ENCODE assay signal across 18 cellular contexts in genomic region chr12:120699553-120699952, GRCh38. TPM values are rescaled to one million over a fixed set of nuclear protein-coding genes. Genes with fewer than 3 reads are reported as not detected.
A peak's percentile ranks its signal among the peaks of the same experiment; 100 is the strongest.
DNase-seq lines count a peak whose midpoint lies in the region; TF ChIP-seq lines count a peak whose summit lies in the region.
"Had no signal": no experiment of that assay in that cellular context is flagged by ENCODE, and none has a peak within 500 bp of the region (broad histone marks: within the 10 kb centered on the region; RNA-seq: fewer than 3 reads in every experiment).

No MANE protein-coding gene starts in this region.

- 96 to 97% methylated on average over 7 of the region's 7 CpGs for WGBS in thyroid gland, 2 donors

- H3K4me2 ChIP-seq in neural progenitor cell: no peak overlapping the region

- H2AFZ ChIP-seq in neural progenitor cell (replicated peaks): no peak overlapping the region

- no peak overlapping the region for H3K27ac Mint-ChIP-seq in neural progenitor cell
- H3K27ac Mint-ChIP-seq: B cell; CD4-positive, alpha-beta T cell had no signal

- H3K79me2 ChIP-seq in neural progenitor cell (ENCODE audit: low read depth): no peaks in the 10 kb centered on the region

- no peak for TF ChIP-seq CTCF in right atrium auricular region (IDR thresholded peaks at IDR 0.05)
- no peak for TF ChIP-seq CTCF in VCaP (conservative IDR thresholded peaks at IDR 0.05)
- TF ChIP-seq CTCF in neutrophil (IDR thresholded peaks at IDR 0.05): no peak
- TF ChIP-seq CTCF in thyroid gland (IDR thresholded peaks at IDR 0.05): no peak
- no peak for TF ChIP-seq CTCF in neural progenitor cell (IDR thresholded peaks at IDR 0.05)

- H3K9me3 Mint-ChIP-seq in neural progenitor cell: no peaks in the 10 kb centered on the region
- H3K9me3 Mint-ChIP-seq: CD4-positive, alpha-beta T cell; IgD-negative memory B cell had no signal

- H3K9ac ChIP-seq in neural progenitor cell: no peak overlapping the region

- intact Hi-C loops in cardiac septum (cut with DNase I) (no loop called here), thyroid gland (cut with DNase I) (no loop called here)

- no peak overlapping the region for H3K4me3 ChIP-seq in right atrium auricular region
- peak overlapping the region in 1 of 2 experiments; percentile 37 for H3K4me3 ChIP-seq in neutrophil (ENCODE audit: low read depth in 1 of 2, low read length in 1 of 2)
- no peak overlapping the region for H3K4me3 ChIP-seq in thyroid gland (replicated peaks in 1 of 3)
- no peak overlapping the region for H3K4me3 ChIP-seq in neural progenitor cell

- peaks cover 26% of the 10 kb centered on the region for H4K20me1 ChIP-seq in neural progenitor cell (ENCODE audit: low read depth)

- H3K9me3 ChIP-seq in right atrium auricular region (no peaks in the 10 kb centered on the region), neutrophil (no peaks in the 10 kb centered on the region), thyroid gland (no peaks in the 10 kb centered on the region), neural progenitor cell (ENCODE audit: low read depth) (no peaks in the 10 kb centered on the region)
- H3K9me3 ChIP-seq: Caco-2 had no signal

- peaks cover 0 to 77% of the 10 kb centered on the region in 2 donors for H3K4me1 ChIP-seq in right atrium auricular region
- H3K4me1 ChIP-seq in neutrophil (ENCODE audit: control insufficient read depth in 1 of 2, insufficient read depth in 1 of 2, low read depth in 1 of 2, low read length in 1 of 2): peaks cover 32 to 40% of the 10 kb centered on the region in 2 experiments
- peaks cover 29 to 62% of the 10 kb centered on the region in 2 donors for H3K4me1 ChIP-seq in thyroid gland
- peaks cover under 1% of the 10 kb centered on the region for H3K4me1 ChIP-seq in neural progenitor cell

- DNase-seq in right atrium auricular region (ENCODE audit: low spot score): no peak
- no peak for DNase-seq in cardiac septum (ENCODE audit: low spot score)
- DNase-seq in thyroid gland: no peak
- no peak for DNase-seq in ureter (ENCODE audit: low spot score)
- DNase-seq in neural progenitor cell (ENCODE audit: low spot score): no peak
- DNase-seq in stimulated activated CD4-positive, alpha-beta T cell treated with anti-CD3 and anti-CD28 coated beads, Interleukin-15, amount 100 ng/mL, for 24 hours: no peak
- DNase-seq: Caco-2; CD4-positive, alpha-beta T cell; DMS 273 treated with DMSO at 0.1 percent for 48 hours; NCI-H1417; NCI-H1694 treated with DMSO at 0.1 percent for 48 hours; NCI-H446; NCI-H526 had no signal

- H3K36me3 ChIP-seq in right atrium auricular region: peaks cover 76% of the 10 kb centered on the region
- H3K36me3 ChIP-seq in neutrophil: no peaks in the 10 kb centered on the region
- H3K36me3 ChIP-seq in thyroid gland: peaks cover 29 to 45% of the 10 kb centered on the region in 2 donors
- H3K36me3 ChIP-seq in neural progenitor cell: no peaks in the 10 kb centered on the region

- peaks cover under 1% of the 10 kb centered on the region for H3F3A ChIP-seq in neural progenitor cell (ENCODE audit: low read depth)

- H3K27me3 Mint-ChIP-seq in neural progenitor cell (ENCODE audit: insufficient read depth, low read depth): peaks cover 7% of the 10 kb centered on the region
- H3K27me3 Mint-ChIP-seq: B cell; CD4-positive, alpha-beta T cell; IgD-negative memory B cell had no signal

- H3K27ac ChIP-seq in right atrium auricular region: peak overlapping the region; percentile 61 to 82
- H3K27ac ChIP-seq in VCaP: peak overlapping the region; percentile 63
- peak overlapping the region; percentile 91 for H3K27ac ChIP-seq in neutrophil
- peak overlapping the region in 2 of 3 donors; percentile 62 to 87 for H3K27ac ChIP-seq in thyroid gland
- no peak overlapping the region for H3K27ac ChIP-seq in neural progenitor cell

- H3K4me3 Mint-ChIP-seq in neural progenitor cell: no peak overlapping the region
- H3K4me3 Mint-ChIP-seq: B cell; CD4-positive, alpha-beta T cell; IgD-negative memory B cell had no signal

- H3K27me3 ChIP-seq in right atrium auricular region (no peaks in the 10 kb centered on the region), neutrophil (no peaks in the 10 kb centered on the region), thyroid gland (no peaks in the 10 kb centered on the region), neural progenitor cell (no peaks in the 10 kb centered on the region)

- H3K36me3 Mint-ChIP-seq in neural progenitor cell: peaks cover 45% of the 10 kb centered on the region

- H3K4me1 Mint-ChIP-seq in neural progenitor cell: peaks cover 8% of the 10 kb centered on the region

- TF ChIP-seq POLR2A in thyroid gland (IDR thresholded peaks at IDR 0.05): no peak

RNA-seq across cellular contexts. Expression of gene UNC119B, which starts 10.7 kb away (rescaled TPM):
- 10 to 100 TPM in 1 of 2 donors, 1 to 10 TPM in 1; 8.9 to 13.1 TPM for total RNA-seq in right atrium auricular region
- 10.9 TPM for total RNA-seq in cardiac septum
- total RNA-seq in thyroid gland: 10 to 100 TPM; 44.1 to 65.3 (median 61.6) TPM
- total RNA-seq in ureter: 28.4 TPM
- 58.4 and 58.9 TPM in 2 replicates for total RNA-seq in neural progenitor cell (ENCODE audit: low replicate concordance)

RNA-seq across cellular contexts. Expression of gene MLEC, which starts 12.6 kb away (rescaled TPM):
- total RNA-seq in right atrium auricular region (100 to 1,000 TPM in 1 of 2 donors, 10 to 100 TPM in 1; 89.7 to 179 TPM), cardiac septum (103 TPM), thyroid gland (100 to 1,000 TPM; 122 to 288 (median 187) TPM), ureter (150 TPM), neural progenitor cell (ENCODE audit: low replicate concordance) (94.7 and 100 TPM in 2 replicates)

RNA-seq across cellular contexts. Expression of gene ACADS, which starts 26.1 kb away (rescaled TPM):
- total RNA-seq in right atrium auricular region: 10 to 100 TPM; 58.6 to 92.6 TPM
- 58.4 TPM for total RNA-seq in cardiac septum
- 10 to 100 TPM; 40.8 to 85.9 (median 65.1) TPM for total RNA-seq in thyroid gland
- 14.2 TPM for total RNA-seq in ureter
- 0.88 and 4.2 TPM in 2 replicates for total RNA-seq in neural progenitor cell (ENCODE audit: low replicate concordance)

RNA-seq across cellular contexts. Expression of gene CABP1, which starts 59.1 kb away (rescaled TPM):
- 1 to 10 TPM in 1 of 2 donors, under 1 TPM in 1; 0.71 to 2.0 TPM for total RNA-seq in right atrium auricular region
- total RNA-seq in cardiac septum: 2.8 TPM
- 1 to 10 TPM in 1 of 4 donors, under 1 TPM in 1, not detected in 2; 0.33 to 1.4 TPM for total RNA-seq in thyroid gland
- total RNA-seq in ureter: 5.9 TPM
- 0.47 and 1.6 TPM in 2 replicates for total RNA-seq in neural progenitor cell (ENCODE audit: low replicate concordance)
- total RNA-seq: B cell, G401 had no signal
